In the genomic region with DNA sequence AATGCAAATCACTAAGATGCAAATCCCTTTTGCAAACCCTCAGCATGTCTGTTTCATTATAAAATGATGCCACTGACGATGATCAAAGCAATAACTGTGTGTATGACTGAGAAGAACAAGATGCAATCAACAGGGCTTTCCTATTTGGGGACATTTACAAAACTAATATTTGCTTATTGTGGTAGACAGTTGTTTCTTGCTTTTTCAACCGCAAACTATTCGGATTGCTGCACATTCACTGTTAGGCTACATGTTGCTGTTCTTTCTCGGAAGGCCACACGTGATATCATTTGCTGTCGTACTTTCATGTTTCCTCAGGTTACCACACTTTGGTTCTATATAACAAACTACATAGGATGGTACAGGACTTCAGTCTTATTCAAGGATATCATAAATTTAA, we compare ENCODE assay signal across 8 cellular contexts. TPM values are rescaled to one million over a fixed set of nuclear protein-coding genes. Genes with fewer than 3 reads are reported as not detected.
"Had no signal": no experiment of that assay in that cellular context is flagged by ENCODE, and none has a peak within 500 bp of the region (broad histone marks: within the 10 kb centered on the region; RNA-seq: fewer than 3 reads in every experiment).

No MANE protein-coding gene starts in this region.

- FAIRE-seq: G401.6, GM12891, GM12892, GM18507, GM19239 had no signal

- DNase-seq: GDM1, GF-D8 had no signal

RNA-seq across cellular contexts. Expression of a gene that starts 49.8 kb away (rescaled TPM):
- total RNA-seq: G401 had no signal
